In the genomic region with DNA sequence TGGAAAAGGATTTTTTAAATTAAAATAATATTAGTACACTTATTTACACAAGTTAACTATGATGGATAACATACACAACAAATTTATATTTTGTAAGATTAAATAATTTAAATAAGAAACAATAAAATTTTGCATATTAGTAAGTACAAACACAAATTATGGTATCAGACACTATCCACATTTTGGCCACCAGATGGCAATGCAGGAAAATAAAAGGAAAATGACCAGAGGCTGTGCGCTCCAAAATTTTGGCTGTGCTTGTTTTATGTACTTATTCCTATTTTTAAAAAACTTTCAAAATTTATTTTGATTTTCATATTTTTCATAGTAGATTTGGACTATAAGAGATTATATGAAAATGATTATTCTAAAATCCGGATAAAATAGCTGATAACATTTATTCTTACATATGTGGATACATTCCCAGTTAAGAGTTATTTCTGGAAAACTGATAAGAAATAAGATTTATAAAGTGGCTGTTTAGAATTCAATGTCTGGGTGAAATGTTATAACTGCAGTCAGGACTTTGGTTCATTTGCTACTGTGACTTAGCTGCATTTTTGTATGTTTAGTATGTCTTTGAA, we compare ENCODE assay signal across 8 cellular contexts.
DNase-seq lines count a peak whose midpoint lies in the region; ATAC-seq and TF ChIP-seq lines count a peak whose summit lies in the region.

No MANE protein-coding gene starts in this region.

- peak; percentile 90 for ATAC-seq in HG03159 (IDR thresholded peaks at IDR 0.05; ENCODE audit: unreplicated experiment)

- no peaks in the 10 kb centered on the region for H3K36me3 ChIP-seq in cardiac muscle cell
- H3K36me3 ChIP-seq in kidney epithelial cell (ENCODE audit: control insufficient read depth, insufficient read depth, low read length) = no peaks in the 10 kb centered on the region

- H3K4me3 ChIP-seq in cardiac muscle cell (no peak overlapping the region), astrocyte of the cerebellum (ENCODE audit: low read depth, low read length) (no peak overlapping the region), kidney epithelial cell (ENCODE audit: low read depth, low read length) (no peak overlapping the region)

- H3K27ac ChIP-seq in cardiac muscle cell = no peak overlapping the region

- TF ChIP-seq CTCF in cardiac muscle cell (IDR thresholded peaks at IDR 0.05; ENCODE audit: low read depth, low read length) (peak; percentile 54), astrocyte of the cerebellum (IDR thresholded peaks at IDR 0.05; ENCODE audit: low read depth, low read length, missing control alignments) (peak; percentile 44), kidney epithelial cell (IDR thresholded peaks at IDR 0.05; ENCODE audit: insufficient read depth, low read length, poor library complexity, severe bottlenecking) (peak; percentile 53)

- in situ Hi-C loops in astrocyte of the cerebellum (cut with HindIII; ENCODE audit: low sequenced_read_pairs) = loop anchor here (25.0 kb wide), 1 partner anchor 693 kb away; no protein-coding TSS in a partner anchor

- DNase-seq in cardiac muscle cell (ENCODE audit: low read depth in 1 of 2, low spot score in 1 of 2) (peak; percentile 61 to 77), cardiac septum (ENCODE audit: low spot score) (no peak), NCI-H2227 treated with DMSO at 0.1 percent for 48 hours (lab: John Stamatoyannopoulos, UW) (peak; percentile 70), astrocyte of the cerebellum (ENCODE audit: low read depth) (peak; percentile 52), kidney epithelial cell (ENCODE audit: low read depth) (no peak), occipital lobe (lab: John Stamatoyannopoulos, UW) (no peak), KG1 (lab: John Stamatoyannopoulos, UW) (no peak)

- no peaks in the 10 kb centered on the region for H3K9me3 ChIP-seq in cardiac muscle cell (ENCODE audit: low read depth)

- no peaks in the 10 kb centered on the region for H3K27me3 ChIP-seq in cardiac muscle cell
- H3K27me3 ChIP-seq in kidney epithelial cell (ENCODE audit: control insufficient read depth, insufficient read depth, low read length) = no peaks in the 10 kb centered on the region

- intact Hi-C loops in cardiac septum (cut with DNase I) = loop anchor here (2.0 to 10.0 kb wide), 4 partner anchors 440 to 680 kb away; no protein-coding TSS in a partner anchor

- H3K4me1 ChIP-seq in cardiac muscle cell (ENCODE audit: low read depth) = no peaks in the 10 kb centered on the region

Comparison
In these comparisons a context has a peak if more than half of its experiments do, and no peak if none do; other contexts are left out.
1. DNase-seq: peak in cardiac muscle cell (2 of 2), NCI-H2227 treated with DMSO at 0.1 percent for 48 hours (single experiment) and astrocyte of the cerebellum (single experiment); none in cardiac septum (single experiment), kidney epithelial cell (single experiment), occipital lobe (single experiment) and KG1 (single experiment).
2. Peak in every context shown above with its lines, with median percentiles within 50 percentile points of each other: CTCF ChIP-seq.